In genomic region chr2:19988600-19988999, GRCh38 we compare ENCODE assay signal across 11 cellular contexts. TPM values are rescaled to one million over a fixed set of nuclear protein-coding genes. Genes with fewer than 3 reads are reported as not detected.
DNase-seq lines count a peak whose midpoint lies in the region; ATAC-seq, FAIRE-seq and TF ChIP-seq lines count a peak whose summit lies in the region.
"Had no signal": no experiment of that assay in that cellular context is flagged by ENCODE, and none has a peak within 500 bp of the region (broad histone marks: within the 10 kb centered on the region; RNA-seq: fewer than 3 reads in every experiment).

No MANE protein-coding gene starts in this region.

- no peak for TF ChIP-seq POLR2A in GM12891 (IDR thresholded peaks at IDR 0.05; ENCODE audit: low read depth, low read length)

- 78 to 81% (median 79%) methylated on average over 2 of the region's 2 CpGs for WGBS in psoas muscle, 3 donors

- H3K4me3 ChIP-seq in epithelial cell of esophagus (ENCODE audit: low read length) (no peak overlapping the region), psoas muscle (peak overlapping the region; percentile 87)

- H3K9me3 ChIP-seq in psoas muscle = no peaks in the 10 kb centered on the region

- no peak overlapping the region for H3K27ac ChIP-seq in psoas muscle

- no peak for TF ChIP-seq CTCF in epithelial cell of esophagus (IDR thresholded peaks at IDR 0.05; ENCODE audit: insufficient read depth, low read depth, low read length, missing control alignments)
- no peak for TF ChIP-seq CTCF in psoas muscle (IDR thresholded peaks at IDR 0.05)

- peak; percentile 17 for DNase-seq in activated CD4-positive, alpha-beta T cell treated with anti-CD3 and anti-CD28 coated beads, Interleukin-2, amount 10 ng/mL, durations not matched to agents 24 days and 14 days
- DNase-seq in activated CD4-positive, alpha-beta T cell treated with anti-CD3 and anti-CD28 coated beads for 4 hours = no peak
- DNase-seq in T-cell (no peak), epithelial cell of esophagus (ENCODE audit: low read depth) (peak; percentile 15), psoas muscle (no peak), COR-L47 (lab: John Stamatoyannopoulos, UW) (no peak), DMS 273 treated with DMSO at 0.1 percent for 48 hours (lab: John Stamatoyannopoulos, UW) (no peak), GM12891 (ENCODE audit: insufficient read length, low spot score) (no peak)
- DNase-seq: activated CD8-positive, alpha-beta memory T cell treated with anti-CD3 and anti-CD28 coated beads, Interleukin-2, amount 50 U/mL, for 48 hours; GOT3; stimulated activated naive CD4-positive, alpha-beta T cell had no signal

- H3K4me1 Mint-ChIP-seq in activated CD4-positive, alpha-beta T cell treated with anti-CD3 and anti-CD28 coated beads, Interleukin-2, amount 10 ng/mL, durations not matched to agents 24 days and 14 days = peaks cover 15% of the 10 kb centered on the region
- peaks cover 20 to 31% (median 22%) of the 10 kb centered on the region in 3 donors for H3K4me1 Mint-ChIP-seq in T-cell

- ATAC-seq in T-cell (replicated peaks in 1 of 4) = no peak
- ATAC-seq in psoas muscle = no peak

- FAIRE-seq in GM12891 (lab: Jason Lieb, UNC) = no peak

- H3K4me3 Mint-ChIP-seq in activated CD4-positive, alpha-beta T cell treated with anti-CD3 and anti-CD28 coated beads, Interleukin-2, amount 10 ng/mL, durations not matched to agents 24 days and 14 days = peak overlapping the region; percentile 92
- H3K4me3 Mint-ChIP-seq in T-cell = peak overlapping the region; percentile 86 to 92 (median 90)

- POLR2A ChIA-PET in T-cell (lab: Charles Lee) = no interaction called here

- intact Hi-C loops in activated CD4-positive, alpha-beta T cell treated with anti-CD3 and anti-CD28 coated beads, Interleukin-2, amount 10 ng/mL, durations not matched to agents 24 days and 14 days (cut with micrococcal nuclease) = no loop called here
- intact Hi-C loops in psoas muscle (cut with DNase I) = no loop called here

- peaks cover 8% of the 10 kb centered on the region for H3K9me3 Mint-ChIP-seq in activated CD4-positive, alpha-beta T cell treated with anti-CD3 and anti-CD28 coated beads, Interleukin-2, amount 10 ng/mL, durations not matched to agents 24 days and 14 days
- no peaks in the 10 kb centered on the region for H3K9me3 Mint-ChIP-seq in T-cell

- peaks cover 4% of the 10 kb centered on the region for H3K36me3 Mint-ChIP-seq in activated CD4-positive, alpha-beta T cell treated with anti-CD3 and anti-CD28 coated beads, Interleukin-2, amount 10 ng/mL, durations not matched to agents 24 days and 14 days (ENCODE audit: low read depth)
- H3K36me3 Mint-ChIP-seq in T-cell = peaks cover 12% of the 10 kb centered on the region

- CTCF ChIA-PET in T-cell (lab: Charles Lee) = interaction anchor here in 1 of 2 donors (1.2 kb wide), 1 partner anchor 27 kb away, joined by 8 read pairs; no protein-coding TSS in a partner anchor

- peaks cover 20% of the 10 kb centered on the region for H3K27me3 Mint-ChIP-seq in activated CD4-positive, alpha-beta T cell treated with anti-CD3 and anti-CD28 coated beads, Interleukin-2, amount 10 ng/mL, durations not matched to agents 24 days and 14 days
- H3K27me3 Mint-ChIP-seq in T-cell = peaks cover 9 to 11% of the 10 kb centered on the region in 2 donors

- H3K36me3 ChIP-seq in psoas muscle (ENCODE audit: insufficient read depth in 1 of 2, low read depth in 1 of 2) = peaks cover 0 to 7% of the 10 kb centered on the region in 2 donors

- H3K27me3 ChIP-seq in psoas muscle (ENCODE audit: insufficient read depth in 3 of 3, low read length in 2 of 3) = no peaks in the 10 kb centered on the region

- no peak overlapping the region for H3K27ac Mint-ChIP-seq in activated CD4-positive, alpha-beta T cell treated with anti-CD3 and anti-CD28 coated beads, Interleukin-2, amount 10 ng/mL, durations not matched to agents 24 days and 14 days
- H3K27ac Mint-ChIP-seq in T-cell = no peak overlapping the region

- H3K4me1 ChIP-seq in psoas muscle = peaks cover 11% of the 10 kb centered on the region

TF ChIP-seq in GM12891, 5 proteins besides CTCF, POLR2A, EP300 and RAD21:
- TF ChIP-seq POU2F2 (IDR thresholded peaks at IDR 0.05; ENCODE audit: low read depth, low read length) (no peak), TAF1 (IDR thresholded peaks at IDR 0.05; ENCODE audit: low read depth, low read length) (no peak), PAX5 (IDR thresholded peaks at IDR 0.05; ENCODE audit: insufficient read depth, low read length, severe bottlenecking) (no peak), SPI1 (IDR thresholded peaks at IDR 0.05; ENCODE audit: low read depth, low read length) (no peak), POLR2AphosphoS5 (IDR thresholded peaks at IDR 0.05; ENCODE audit: low read depth, low read length) (no peak)

RNA-seq across cellular contexts. Expression of gene WDR35, which starts 1.3 kb away (rescaled TPM):
- 8.1 and 9.0 TPM in 2 replicates for total RNA-seq in activated CD4-positive, alpha-beta T cell treated with anti-CD3 and anti-CD28 coated beads, Interleukin-2, amount 10 ng/mL, durations not matched to agents 24 days and 14 days
- total RNA-seq in T-cell = 1 to 10 TPM; 3.7 to 5.7 (median 4.9) TPM
- 1 to 10 TPM; 3.0 to 6.1 (median 3.5) TPM for total RNA-seq in psoas muscle
- 1 to 10 TPM; 1.7 to 3.7 (median 2.2) TPM for polyA plus RNA-seq in psoas muscle
- 3.1 TPM for polyA plus RNA-seq in GM12891 (2012; ENCODE audit: low read depth, missing spikeins)

RNA-seq across cellular contexts. Expression of gene MATN3, which starts 23.9 kb away (rescaled TPM):
- total RNA-seq in activated CD4-positive, alpha-beta T cell treated with anti-CD3 and anti-CD28 coated beads, Interleukin-2, amount 10 ng/mL, durations not matched to agents 24 days and 14 days = not detected in 2 replicates
- total RNA-seq in T-cell = under 1 TPM in 2 of 5 donors, not detected in 3; 0.23 to 0.28 TPM
- total RNA-seq in psoas muscle = under 1 TPM in 2 of 4 donors, not detected in 2; 0.15 to 0.78 TPM
- polyA plus RNA-seq in psoas muscle = under 1 TPM; 0.20 to 0.40 (median 0.25) TPM
- not detected for polyA plus RNA-seq in GM12891 (2012; ENCODE audit: low read depth, missing spikeins)

Comparison
In these comparisons a context has a peak if more than half of its experiments do, and no peak if none do; other contexts are left out.
1. DNase-seq: peak in activated CD4-positive, alpha-beta T cell treated with anti-CD3 and anti-CD28 coated beads, Interleukin-2, amount 10 ng/mL, durations not matched to agents 24 days and 14 days (single experiment) and epithelial cell of esophagus (single experiment); none in activated CD4-positive, alpha-beta T cell treated with anti-CD3 and anti-CD28 coated beads for 4 hours (0 of 2), T-cell (0 of 34), psoas muscle (0 of 2), COR-L47 (single experiment), DMS 273 treated with DMSO at 0.1 percent for 48 hours (single experiment) and GM12891 (single experiment).